Comparison of ENCODE assay signal across 1 cellular context in the genomic region with DNA sequence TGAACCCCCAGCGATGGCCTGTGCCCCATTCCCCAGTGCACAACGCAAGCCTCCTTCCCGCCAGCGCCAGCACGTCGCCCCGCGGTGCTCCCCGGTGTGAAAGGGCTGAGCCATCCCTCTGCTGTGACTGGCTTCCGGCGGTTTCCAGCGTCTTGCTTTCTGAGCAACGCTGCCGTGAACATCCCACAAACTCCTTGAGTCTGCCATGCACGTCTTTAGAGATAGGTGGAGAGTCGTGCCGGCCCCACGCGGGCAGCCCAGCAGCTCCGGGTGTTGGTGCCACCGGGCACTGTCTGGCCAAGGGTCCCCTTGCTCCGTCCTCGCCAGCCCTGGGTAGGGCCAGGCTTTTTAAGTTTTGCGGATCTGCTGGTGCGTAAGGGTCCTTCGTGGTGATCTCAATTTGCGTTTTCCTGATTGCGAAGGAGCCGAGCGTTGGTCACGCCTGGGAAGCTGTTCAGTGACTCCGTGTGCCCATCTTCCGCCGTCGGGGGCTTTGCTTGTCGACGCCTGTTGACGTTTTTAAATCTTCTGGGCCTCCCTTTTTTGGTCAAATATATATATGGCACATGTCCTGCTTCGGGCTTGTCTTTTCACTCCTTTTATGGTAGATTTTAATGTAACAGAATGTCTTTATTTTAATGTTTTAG.
TF ChIP-seq lines count a peak whose summit lies in the region.

No MANE protein-coding gene starts in this region.

TF ChIP-seq in WTC11, 78 proteins besides CTCF, POLR2A, EP300 and RAD21 (continued from another document):
- TF ChIP-seq USF1 (CRISPR knock-in tag; IDR thresholded peaks at IDR 0.05), result no peak
- TF ChIP-seq TEAD1 (CRISPR knock-in tag; IDR thresholded peaks at IDR 0.05), result no peak
- TF ChIP-seq ZNF396 (CRISPR knock-in tag; IDR thresholded peaks at IDR 0.05; ENCODE audit: borderline replicate concordance), result no peak
- no peak for TF ChIP-seq FOXP4 (CRISPR knock-in tag; IDR thresholded peaks at IDR 0.05)
- TF ChIP-seq, protein P1, sequence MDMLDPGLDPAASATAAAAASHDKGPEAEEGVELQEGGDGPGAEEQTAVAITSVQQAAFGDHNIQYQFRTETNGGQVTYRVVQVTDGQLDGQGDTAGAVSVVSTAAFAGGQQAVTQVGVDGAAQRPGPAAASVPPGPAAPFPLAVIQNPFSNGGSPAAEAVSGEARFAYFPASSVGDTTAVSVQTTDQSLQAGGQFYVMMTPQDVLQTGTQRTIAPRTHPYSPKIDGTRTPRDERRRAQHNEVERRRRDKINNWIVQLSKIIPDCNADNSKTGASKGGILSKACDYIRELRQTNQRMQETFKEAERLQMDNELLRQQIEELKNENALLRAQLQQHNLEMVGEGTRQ (CRISPR knock-in tag; IDR thresholded peaks at IDR 0.05), result no peak
TF ChIP-seq in WTC11: peak in this region for 0.
